In the genomic region with DNA sequence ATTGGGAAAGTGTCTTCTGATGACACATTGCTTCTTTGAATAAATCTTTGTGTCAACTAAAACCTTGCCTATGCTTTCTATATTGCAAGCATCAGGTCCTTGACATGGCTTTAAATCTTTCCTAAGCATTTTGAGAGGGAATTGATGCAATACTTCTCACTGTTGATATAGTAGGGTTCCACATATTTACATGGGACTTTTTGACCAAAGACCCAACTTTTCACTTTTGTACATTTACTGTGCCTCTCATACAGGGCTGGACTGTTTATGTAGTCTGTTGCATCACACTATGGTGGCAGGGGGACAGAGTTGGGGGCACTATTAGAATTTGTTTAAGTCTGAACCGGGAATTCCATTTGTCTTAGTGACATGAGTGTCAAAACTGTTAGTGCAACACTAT, we compare ENCODE assay signal across 34 cellular contexts.
"Had no signal": no experiment of that assay in that cellular context is flagged by ENCODE, and none has a peak within 500 bp of the region (broad histone marks: within the 10 kb centered on the region; RNA-seq: fewer than 3 reads in every experiment).

No MANE protein-coding gene starts in this region.

- DNase-seq: activated effector memory CD4-positive, alpha-beta T cell treated with anti-CD3 and anti-CD28 coated beads, Interleukin-2, amount 50 U/mL, for 16 hours; activated effector memory CD4-positive, alpha-beta T cell treated with Interleukin-2 at 50 U/mL for 16 hours; activated gamma-delta T cell; activated gamma-delta T cell treated with Interleukin-2 at 50 U/mL for 16 hours; activated naive CD4-positive, alpha-beta T cell; activated naive CD4-positive, alpha-beta T cell treated with anti-CD3 and anti-CD28 coated beads for 36 hours; activated naive CD4-positive, alpha-beta T cell treated with anti-CD3 and anti-CD28 coated beads, Interleukin-2, amount 10 ng/mL, durations not matched to agents 7 days and 5 days; activated naive CD4-positive, alpha-beta T cell treated with anti-CD3 and anti-CD28 coated beads, Interleukin-2, amount 50 U/mL, for 16 hours; activated naive CD4-positive, alpha-beta T cell treated with Interleukin-2 at 50 U/mL for 16 hours; activated naive CD8-positive, alpha-beta T cell treated with anti-CD3 and anti-CD28 coated beads for 36 hours; activated naive CD8-positive, alpha-beta T cell treated with anti-CD3 and anti-CD28 coated beads, Interleukin-2, amount 10 ng/mL, durations not matched to agents 7 days and 5 days; activated naive CD8-positive, alpha-beta T cell treated with anti-CD3 and anti-CD28 coated beads, Interleukin-2, amount 50 U/mL, for 24 hours; activated T-cell treated with anti-CD3 and anti-CD28 coated beads, Interleukin-2, amount 50 U/mL, for 1 hour; activated T-cell treated with anti-CD3 and anti-CD28 coated beads, Interleukin-2, amount 50 U/mL, for 24 hours; activated T-cell treated with anti-CD3 and anti-CD28 coated beads, Interleukin-2, amount 50 U/mL, for 4 hours; activated T-cell treated with anti-CD3 and anti-CD28 coated beads, Interleukin-2, amount 50 U/mL, for 48 hours; activated T-cell treated with anti-CD3 and anti-CD28 coated beads, Interleukin-2, amount 50 U/mL, for 72 hours; adrenal gland; amniotic stem cell; amygdala; anterior cingulate cortex; aorta; body of pancreas; brain microvascular endothelial cell; caudate nucleus; central memory CD4-positive, alpha-beta T cell; cerebellar nuclear complex had no signal

- H3K4me3 ChIP-seq: adrenal gland, ascending aorta, body of pancreas, breast epithelium, cardiac muscle cell had no signal

- ATAC-seq: activated naive CD4-positive, alpha-beta T cell treated with anti-CD3 and anti-CD28 coated beads, Interleukin-2, amount 50 U/mL, for 72 hours; activated naive CD8-positive, alpha-beta T cell treated with anti-CD3 and anti-CD28 coated beads, Interleukin-2, amount 50 U/mL, for 24 hours; activated T-cell treated with anti-CD3 and anti-CD28 coated beads, Interleukin-2, amount 50 U/mL, for 4 hours; activated T-cell treated with anti-CD3 and anti-CD28 coated beads, Interleukin-2, amount 50 U/mL, for 72 hours; activated T-helper 17 cell treated with anti-CD3 and anti-CD28 coated beads, Interleukin-2, amount 50 U/mL, for 72 hours; body of pancreas had no signal

- H3K4me1 ChIP-seq: ascending aorta, body of pancreas, breast epithelium had no signal

- H3K36me3 ChIP-seq: adrenal gland, ascending aorta, brain microvascular endothelial cell, breast epithelium, cardiac muscle cell had no signal

- FAIRE-seq: astrocyte, bronchial epithelial cell had no signal

- H3K27ac ChIP-seq: adrenal gland, ascending aorta, body of pancreas, brain microvascular endothelial cell, breast epithelium, cardiac muscle cell had no signal

- H3K27me3 ChIP-seq: adrenal gland, ascending aorta, body of pancreas, brain microvascular endothelial cell, breast epithelium, cardiac muscle cell had no signal
